19 cellular contexts compared by ENCODE assay signal in the genomic region with DNA sequence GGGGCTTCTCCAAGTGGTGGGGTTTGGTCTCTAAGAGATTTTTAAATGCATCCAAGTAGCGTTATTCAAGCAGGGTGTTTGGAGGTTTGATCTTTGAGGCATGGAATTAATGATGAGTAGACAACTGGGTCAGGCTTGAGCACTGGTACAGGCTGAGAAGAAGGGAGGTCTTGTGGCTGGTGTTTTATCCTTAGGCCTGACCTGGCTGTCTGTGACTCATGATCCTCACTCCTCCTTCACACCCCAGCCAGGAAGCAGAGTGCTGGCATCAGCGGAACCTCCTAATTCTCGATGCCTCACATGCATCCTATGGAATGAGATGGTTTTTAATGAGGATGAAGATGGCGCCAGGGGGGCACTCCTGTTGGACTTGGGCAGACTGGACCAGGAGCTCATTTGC.
"Had no signal": no experiment of that assay in that cellular context is flagged by ENCODE, and none has a peak within 500 bp of the region (broad histone marks: within the 10 kb centered on the region; RNA-seq: fewer than 3 reads in every experiment).

No MANE protein-coding gene starts in this region.

- H3K36me3 ChIP-seq: brain microvascular endothelial cell, gastrocnemius medialis, ovary, right lobe of liver, spleen had no signal

- H3K27ac ChIP-seq: brain microvascular endothelial cell, gastrocnemius medialis, ovary, right lobe of liver, spleen had no signal

- H3K9me3 Mint-ChIP-seq: activated CD4-positive, alpha-beta T cell treated with anti-CD3 and anti-CD28 coated beads, Interleukin-2, amount 10 ng/mL, durations not matched to agents 24 days and 14 days; activated T-cell treated with anti-CD3 and anti-CD28 coated beads, Interleukin-2, amount 50 U/mL, for 24 hours; dendritic cell treated with granulocyte-macrophage colony-stimulating factor and Interleukin-4, amounts not matched to agents 40 ng/mL and 50 ng/mL, for 4 days; effector memory CD8-positive, alpha-beta T cell; neural crest cell; stimulated activated naive CD8-positive, alpha-beta T cell treated with anti-CD3 and anti-CD28 coated beads, Interleukin-15, amount 100 ng/mL, for 72 hours; T-helper 2 cell treated with Interferon-gamma antibody and Interleukin-4, amounts not matched to agents 5 μg/mL and 100 μg/mL, for 36 hours; type B pancreatic cell had no signal

- H3K27me3 Mint-ChIP-seq: activated T-cell treated with anti-CD3 and anti-CD28 coated beads, Interleukin-2, amount 50 U/mL, for 24 hours; effector memory CD8-positive, alpha-beta T cell; stimulated activated naive CD8-positive, alpha-beta T cell treated with anti-CD3 and anti-CD28 coated beads, Interleukin-15, amount 100 ng/mL, for 72 hours had no signal

- ATAC-seq: activated CD8-positive, alpha-beta memory T cell treated with anti-CD3 and anti-CD28 coated beads, Interleukin-2, amount 10 ng/mL, durations not matched to agents 7 days and 5 days; effector memory CD8-positive, alpha-beta T cell; gastrocnemius medialis; left lobe of liver; right lobe of liver; stimulated activated naive CD8-positive, alpha-beta T cell treated with anti-CD3 and anti-CD28 coated beads, Interleukin-15, amount 100 ng/mL, for 72 hours had no signal

- FAIRE-seq: islet of Langerhans had no signal

- H3K4me3 ChIP-seq: gastrocnemius medialis, ovary, right lobe of liver, spleen had no signal

- H3K9me3 ChIP-seq: gastrocnemius medialis, ovary, right lobe of liver, spleen had no signal

- H3K36me3 Mint-ChIP-seq: type B pancreatic cell had no signal

- H3K4me1 ChIP-seq: right lobe of liver had no signal

- DNase-seq: activated CD4-positive, alpha-beta T cell treated with anti-CD3 and anti-CD28 coated beads, Interleukin-2, amount 10 ng/mL, durations not matched to agents 24 days and 14 days; activated CD4-positive, CD25-positive, alpha-beta regulatory T cell; activated CD8-positive, alpha-beta memory T cell treated with anti-CD3 and anti-CD28 coated beads, Interleukin-2, amount 10 ng/mL, durations not matched to agents 7 days and 5 days; activated effector memory CD4-positive, alpha-beta T cell treated with Interleukin-2 at 50 U/mL for 16 hours; activated naive CD4-positive, alpha-beta T cell treated with anti-CD3 and anti-CD28 coated beads, Interleukin-2, amount 50 U/mL, for 16 hours; activated T-cell treated with anti-CD3 and anti-CD28 coated beads, Interleukin-2, amount 50 U/mL, for 24 hours; brain microvascular endothelial cell; effector memory CD8-positive, alpha-beta T cell; gastrocnemius medialis; ovary; right lobe of liver; spleen; stimulated activated naive CD8-positive, alpha-beta T cell treated with anti-CD3 and anti-CD28 coated beads, Interleukin-15, amount 100 ng/mL, for 72 hours had no signal

- H3K27ac Mint-ChIP-seq: activated CD4-positive, alpha-beta T cell treated with anti-CD3 and anti-CD28 coated beads, Interleukin-2, amount 10 ng/mL, durations not matched to agents 24 days and 14 days; activated CD8-positive, alpha-beta memory T cell treated with anti-CD3 and anti-CD28 coated beads, Interleukin-2, amount 10 ng/mL, durations not matched to agents 7 days and 5 days; activated T-cell treated with anti-CD3 and anti-CD28 coated beads, Interleukin-2, amount 50 U/mL, for 24 hours; dendritic cell treated with granulocyte-macrophage colony-stimulating factor and Interleukin-4, amounts not matched to agents 40 ng/mL and 50 ng/mL, for 4 days; stimulated activated naive CD8-positive, alpha-beta T cell treated with anti-CD3 and anti-CD28 coated beads, Interleukin-15, amount 100 ng/mL, for 72 hours; type B pancreatic cell had no signal

- H3K4me3 Mint-ChIP-seq: activated T-cell treated with anti-CD3 and anti-CD28 coated beads, Interleukin-2, amount 50 U/mL, for 24 hours; dendritic cell treated with granulocyte-macrophage colony-stimulating factor and Interleukin-4, amounts not matched to agents 40 ng/mL and 50 ng/mL, for 4 days; stimulated activated naive CD8-positive, alpha-beta T cell treated with anti-CD3 and anti-CD28 coated beads, Interleukin-15, amount 100 ng/mL, for 72 hours; type B pancreatic cell had no signal

- H3K27me3 ChIP-seq: ovary had no signal
